In genomic region chr3:192992346-192992745, GRCh38 we compare ENCODE assay signal across 24 cellular contexts.
DNase-seq lines count a peak whose midpoint lies in the region; ATAC-seq, FAIRE-seq and TF ChIP-seq lines count a peak whose summit lies in the region.
"Had no signal": no experiment of that assay in that cellular context is flagged by ENCODE, and none has a peak within 500 bp of the region (broad histone marks: within the 10 kb centered on the region; RNA-seq: fewer than 3 reads in every experiment).

No MANE protein-coding gene starts in this region.

- H3K56ac ChIP-seq in H1 (replicated peaks; ENCODE audit: insufficient read length, low read depth, low read length) (no peak overlapping the region), mesendoderm (ENCODE audit: low read length) (no peak overlapping the region)

- H2BK5ac ChIP-seq in H1 (ENCODE audit: low read depth, low read length) (no peak overlapping the region), mesendoderm (ENCODE audit: low read length) (no peak overlapping the region)

- no peak overlapping the region for H4K8ac ChIP-seq in H1 (ENCODE audit: extremely low read depth, insufficient read depth, low read length)
- no peak overlapping the region for H4K8ac ChIP-seq in mesendoderm (ENCODE audit: low read depth, low read length)

- peaks cover 7% of the 10 kb centered on the region; the same call in 1 of the 2 replicates for H3K9me3 ChIP-seq in HUES6 (ENCODE audit: control insufficient read depth, insufficient read depth, low read depth, low read length)
- peaks cover 6 to 7% of the 10 kb centered on the region in 2 experiments; a peak in 1 of 4 replicates for H3K9me3 ChIP-seq in H1 (ENCODE audit: insufficient read depth in 2 of 2, low read depth in 1 of 2, low read length in 1 of 2)
- no peaks in the 10 kb centered on the region for H3K9me3 ChIP-seq in CD4-positive, alpha-beta T cell (ENCODE audit: control insufficient read depth, low read length)
- H3K9me3 ChIP-seq: BE2C, BLaER1, Caco-2 had no signal

- H3K23ac ChIP-seq in H1 (ENCODE audit: insufficient read length): no peak overlapping the region
- no peak overlapping the region for H3K23ac ChIP-seq in mesendoderm (ENCODE audit: low read length)

- FAIRE-seq in H1 (lab: Jason Lieb, UNC): no peak
- FAIRE-seq: A204.1, D721Med, G401.6, GM12891, GM19239 had no signal

- no peak overlapping the region for H3K4me3 Mint-ChIP-seq in CD4-positive, alpha-beta T cell
- H3K4me3 Mint-ChIP-seq: CD14-positive monocyte; CD4-positive, CD25-positive, alpha-beta regulatory T cell; CD8-positive, alpha-beta T cell had no signal

- H4K20me1 ChIP-seq in H1 (replicated peaks in 1 of 2; ENCODE audit: control insufficient read depth in 1 of 2, insufficient read depth in 2 of 2, low read length in 2 of 2): no peaks in the 10 kb centered on the region
- H4K20me1 ChIP-seq: BLaER1 had no signal

- no peaks in the 10 kb centered on the region for H3K79me2 ChIP-seq in H1 (ENCODE audit: control insufficient read depth in 1 of 2, insufficient read depth in 2 of 2, low read length in 2 of 2)
- no peaks in the 10 kb centered on the region for H3K79me2 ChIP-seq in mesendoderm (ENCODE audit: control insufficient read depth, insufficient read depth, low read length)

- no peak overlapping the region for H2BK15ac ChIP-seq in H1 (ENCODE audit: low read length)
- H2BK15ac ChIP-seq in mesendoderm (replicated peaks; ENCODE audit: low read depth): peak overlapping the region; percentile 57

- no peak for TF ChIP-seq EP300 in H1 (IDR thresholded peaks at IDR 0.05; ENCODE audit: borderline replicate concordance in 1 of 2, low read depth in 2 of 2, low read length in 2 of 2)

- H2BK12ac ChIP-seq in H1 (ENCODE audit: low read depth, low read length): no peak overlapping the region

- H2BK20ac ChIP-seq in H1 (ENCODE audit: low read length): no peak overlapping the region

- peaks cover 33% of the 10 kb centered on the region; the same call in 1 of the 2 replicates for H3K4me1 ChIP-seq in HUES6 (ENCODE audit: control insufficient read depth, insufficient read depth, low read length)
- peaks cover 0 to 4% (median 0%) of the 10 kb centered on the region in 4 experiments; a peak in 2 of 7 replicates for H3K4me1 ChIP-seq in H1 (replicated peaks in 1 of 4; ENCODE audit: control insufficient read depth in 3 of 4, insufficient read depth in 4 of 4, low read length in 3 of 4)
- H3K4me1 ChIP-seq in mesendoderm (ENCODE audit: control insufficient read depth, low read depth, low read length): no peaks in the 10 kb centered on the region
- H3K4me1 ChIP-seq: BE2C, Caco-2 had no signal

- H2AFZ ChIP-seq in H1 (ENCODE audit: low read length): no peak overlapping the region

- no peaks in the 10 kb centered on the region for H3K9me3 Mint-ChIP-seq in CD4-positive, alpha-beta T cell
- H3K9me3 Mint-ChIP-seq: CD8-positive, alpha-beta T cell had no signal

- no peak overlapping the region for H3K14ac ChIP-seq in H1 (ENCODE audit: insufficient read length)

- no peak overlapping the region for H4K5ac ChIP-seq in H1 (ENCODE audit: insufficient read length, low read depth, low read length)
- no peak overlapping the region for H4K5ac ChIP-seq in mesendoderm (ENCODE audit: low read length)

- H3K4me2 ChIP-seq in H1 (ENCODE audit: insufficient read depth in 1 of 2, low read depth in 2 of 2, low read length in 2 of 2) (no peak overlapping the region), mesendoderm (ENCODE audit: low read length) (no peak overlapping the region)
- H3K4me2 ChIP-seq: BLaER1 had no signal

- no peak for TF ChIP-seq CTCF in H1 (IDR thresholded peaks at IDR 0.05; ENCODE audit: control extremely low read depth in 1 of 3, insufficient read depth in 1 of 3, low read depth in 1 of 3, low read length in 3 of 3)
- no peak for TF ChIP-seq CTCF in CD4-positive, alpha-beta T cell (IDR thresholded peaks at IDR 0.05)
- no peak for TF ChIP-seq CTCF in omental fat pad (IDR thresholded peaks at IDR 0.05)

- H3K4me3 ChIP-seq in HUES6 (ENCODE audit: low read depth, low read length) (no peak overlapping the region), H1 (ENCODE audit: extremely low read depth in 1 of 4, insufficient read depth in 2 of 4, low read depth in 3 of 4, low read length in 4 of 4) (no peak overlapping the region), mesendoderm (ENCODE audit: low read length) (no peak overlapping the region)
- H3K4me3 ChIP-seq: BLaER1 had no signal

- whole genome bisulfite sequencing in H1 (ENCODE audit: extremely low coverage in 1 of 2, insufficient coverage in 1 of 2, insufficient read length in 1 of 2, insufficient replicate concordance in 2 of 2, low coverage in 1 of 2, low lambda C conversion rate in 2 of 2, missing lambda C conversion rate in 1 of 2), 2 experiments: 64% methylated on average over 6 of the region's 6 CpGs; no CpG with 5 or more reads in 1 of the 2 experiments
- WGBS in mesendoderm (ENCODE audit: extremely low coverage, insufficient coverage, low lambda C conversion rate): no CpG with 5 or more reads among the region's 6 CpGs

- H3K79me1 ChIP-seq in H1 (ENCODE audit: low read depth, low read length): no peaks in the 10 kb centered on the region
- no peaks in the 10 kb centered on the region for H3K79me1 ChIP-seq in mesendoderm (ENCODE audit: low read length)

- no peak overlapping the region for H3K27ac Mint-ChIP-seq in CD4-positive, alpha-beta T cell
- H3K27ac Mint-ChIP-seq: CD14-positive monocyte; CD4-positive, CD25-positive, alpha-beta regulatory T cell; CD8-positive, alpha-beta T cell had no signal

- H3K27ac ChIP-seq in HUES6 (ENCODE audit: low read depth, low read length): peak overlapping the region; percentile 64; the same call in 1 of the 2 replicates
- H3K27ac ChIP-seq in H1 (ENCODE audit: low read depth, low read length): no peak overlapping the region
- H3K27ac ChIP-seq in mesendoderm (ENCODE audit: low read depth, low read length): no peak overlapping the region
- no peak overlapping the region for H3K27ac ChIP-seq in CD4-positive, alpha-beta T cell (ENCODE audit: low read depth, low read length)
- H3K27ac ChIP-seq: BLaER1 had no signal

- H3K36me3 ChIP-seq in HUES6 (ENCODE audit: control insufficient read depth, insufficient read depth, low read length): no peaks in the 10 kb centered on the region
- no peaks in the 10 kb centered on the region; a peak in 1 of 8 replicates for H3K36me3 ChIP-seq in H1 (ENCODE audit: control insufficient read depth in 2 of 4, insufficient read depth in 4 of 4, low read length in 3 of 4)
- H3K36me3 ChIP-seq in mesendoderm (ENCODE audit: control insufficient read depth, insufficient read depth, low read length): no peaks in the 10 kb centered on the region
- H3K36me3 ChIP-seq: BE2C, BLaER1 had no signal

- DNase-seq in H1 (ENCODE audit: low read depth in 1 of 2, low spot score in 2 of 2): no peak
- DNase-seq in mesendoderm: no peak
- no peak for DNase-seq in CD4-positive, alpha-beta T cell
- DNase-seq in retina: no peak
- DNase-seq in omental fat pad (ENCODE audit: low spot score): no peak
- DNase-seq: 8988T; ACHN; BE2C; C1 segment of cervical spinal cord; Caco-2; Calu3; CD4-positive, CD25-positive, alpha-beta regulatory T cell; CD8-positive, alpha-beta T cell; DMS79 treated with DMSO at 0.1 percent for 48 hours; GF-D8 had no signal

- H3K27me3 ChIP-seq in HUES6 (ENCODE audit: control insufficient read depth, insufficient read depth, low read length) (no peaks in the 10 kb centered on the region), H1 (replicated peaks in 1 of 4; ENCODE audit: control insufficient read depth in 3 of 4, extremely low read depth in 1 of 4, insufficient read depth in 3 of 4, low read length in 3 of 4) (no peaks in the 10 kb centered on the region), mesendoderm (ENCODE audit: insufficient read depth, low read length, poor library complexity) (no peaks in the 10 kb centered on the region)
- no peaks in the 10 kb centered on the region for H3K27me3 ChIP-seq in CD4-positive, alpha-beta T cell (ENCODE audit: control insufficient read depth, insufficient read depth, low read length)
- H3K27me3 ChIP-seq: BE2C, BLaER1 had no signal

- H2AK5ac ChIP-seq in H1 (ENCODE audit: low read depth, low read length) (no peak overlapping the region), mesendoderm (ENCODE audit: low read length) (no peak overlapping the region)

- H3K27me3 Mint-ChIP-seq in CD4-positive, alpha-beta T cell: no peaks in the 10 kb centered on the region
- H3K27me3 Mint-ChIP-seq: CD4-positive, CD25-positive, alpha-beta regulatory T cell had no signal

- intact Hi-C loops in CD4-positive, alpha-beta T cell (cut with DNase I, micrococcal nuclease): no loop called here

- no peak overlapping the region for H4K91ac ChIP-seq in H1 (replicated peaks; ENCODE audit: insufficient read length, low read length)

- H3K36me3 Mint-ChIP-seq in CD4-positive, alpha-beta T cell (ENCODE audit: low read depth): no peaks in the 10 kb centered on the region
- H3K36me3 Mint-ChIP-seq: CD14-positive monocyte; CD4-positive, CD25-positive, alpha-beta regulatory T cell; CD8-positive, alpha-beta T cell had no signal

- H3K4me1 Mint-ChIP-seq in CD4-positive, alpha-beta T cell (ENCODE audit: low read depth): no peaks in the 10 kb centered on the region
- H3K4me1 Mint-ChIP-seq: CD14-positive monocyte had no signal

- TF ChIP-seq POLR2A in H1 (IDR thresholded peaks at IDR 0.05; ENCODE audit: control extremely low read depth in 1 of 2, low read depth in 2 of 2, low read length in 2 of 2): no peak

- H3K4ac ChIP-seq in H1 (replicated peaks; ENCODE audit: insufficient read length, low read depth, low read length) (no peak overlapping the region), mesendoderm (ENCODE audit: low read depth, low read length) (no peak overlapping the region)

- no peaks in the 10 kb centered on the region for H3K23me2 ChIP-seq in H1 (ENCODE audit: low read depth, low read length)

- no peak for TF ChIP-seq RAD21 in H1 (IDR thresholded peaks at IDR 0.05 in 1 of 2, conservative IDR thresholded peaks at IDR 0.05 in 1 of 2; ENCODE audit: low read depth in 2 of 2, low read length in 2 of 2)

- no peak overlapping the region for H2BK120ac ChIP-seq in H1 (replicated peaks; ENCODE audit: low read depth, low read length)
- H2BK120ac ChIP-seq in mesendoderm (ENCODE audit: low read depth, low read length): no peak overlapping the region

- CTCF ChIA-PET in H1 (lab: Charles Lee; ENCODE audit: partially characterized antibody): interaction anchor here (0.9 kb wide), 1 partner anchor 48 kb away, joined by 3 read pairs; no protein-coding TSS in a partner anchor
- CTCF ChIA-PET in CD4-positive, alpha-beta T cell (lab: Charles Lee): no interaction called here

- ATAC-seq in CD4-positive, alpha-beta T cell (ENCODE audit: poor library complexity): no peak
- no peak for ATAC-seq in omental fat pad (ENCODE audit: low FRiP score)
- no peak for ATAC-seq in GM21825 (IDR thresholded peaks at IDR 0.05; ENCODE audit: unreplicated experiment)
- ATAC-seq: CD8-positive, alpha-beta T cell had no signal

- POLR2A ChIA-PET in H1 (lab: Charles Lee; ENCODE audit: partially characterized antibody): no interaction called here
- POLR2A ChIA-PET in CD4-positive, alpha-beta T cell (lab: Charles Lee): no interaction called here

- H3K9ac ChIP-seq in HUES6 (ENCODE audit: low read length): no peak overlapping the region
- H3K9ac ChIP-seq in H1 (replicated peaks in 1 of 4; ENCODE audit: extremely low read depth in 1 of 4, low read depth in 3 of 4, low read length in 3 of 4): no peak overlapping the region
- H3K9ac ChIP-seq in mesendoderm (ENCODE audit: low read length): no peak overlapping the region
- H3K9ac ChIP-seq: BLaER1 had no signal

- H3K18ac ChIP-seq in H1 (ENCODE audit: extremely low read depth, low read length) (no peak overlapping the region), mesendoderm (ENCODE audit: low read length) (peak overlapping the region; percentile 68)
